ENCODE assay signal across 9 cellular contexts in the genomic region with DNA sequence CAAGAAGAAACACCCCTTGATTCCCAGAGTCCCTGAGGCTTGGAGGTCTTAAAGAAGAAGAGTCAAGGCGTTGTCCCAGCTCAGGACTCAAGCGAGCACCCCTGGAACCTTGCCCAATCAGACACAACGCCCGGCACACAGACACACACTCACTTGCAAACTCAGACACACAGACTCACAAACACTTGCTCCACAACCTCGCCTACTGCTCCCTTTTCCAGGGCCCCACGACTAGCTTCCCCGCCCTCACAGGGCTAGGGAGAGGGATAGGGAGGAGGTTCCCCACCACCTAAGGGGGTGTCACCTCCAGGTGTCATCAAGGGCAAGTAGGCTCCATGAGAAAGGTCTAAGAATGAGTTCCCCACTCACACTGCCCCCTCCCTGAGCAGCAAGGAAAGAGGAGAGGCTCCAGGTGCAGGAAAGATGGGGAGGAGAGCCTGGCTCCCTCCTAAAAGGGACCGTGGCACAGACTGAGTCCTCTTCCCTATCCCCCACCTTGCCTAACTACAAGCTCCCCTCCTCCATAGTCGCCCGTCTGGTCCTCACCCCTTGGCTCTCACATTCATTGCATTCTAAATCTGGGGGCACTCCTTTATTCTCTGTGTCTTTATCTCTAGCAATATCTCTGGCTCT. TPM values are rescaled to one million over a fixed set of nuclear protein-coding genes. Genes with fewer than 3 reads are reported as not detected.
A peak's percentile ranks its signal among the peaks of the same experiment; 100 is the strongest.
DNase-seq lines count a peak whose midpoint lies in the region; ATAC-seq and TF ChIP-seq lines count a peak whose summit lies in the region.
"Had no signal": no experiment of that assay in that cellular context is flagged by ENCODE, and none has a peak within 500 bp of the region (broad histone marks: within the 10 kb centered on the region; RNA-seq: fewer than 3 reads in every experiment).

No MANE protein-coding gene starts in this region.

- H3K36me3 ChIP-seq in OCI-LY3 (replicated peaks; ENCODE audit: low read depth, low read length) (no peaks in the 10 kb centered on the region), gastrocnemius medialis (no peaks in the 10 kb centered on the region)
- H3K36me3 ChIP-seq: BLaER1 had no signal

- H3K4me3 ChIP-seq in OCI-LY3 (ENCODE audit: low read length) (peak overlapping the region; percentile 96), fibroblast of villous mesenchyme (ENCODE audit: low read depth, low read length) (peak overlapping the region; percentile 48), gastrocnemius medialis (peak overlapping the region in 2 of 4 donors; percentile 27 to 30)
- H3K4me3 ChIP-seq: BLaER1 had no signal

- H3K9me3 ChIP-seq in OCI-LY3 (ENCODE audit: insufficient read depth, low read length): no peaks in the 10 kb centered on the region
- no peaks in the 10 kb centered on the region for H3K9me3 ChIP-seq in gastrocnemius medialis

- no peaks in the 10 kb centered on the region for H4K20me1 ChIP-seq in OCI-LY3 (ENCODE audit: insufficient read depth, low read length)

- peak overlapping the region; percentile 76 for H2AFZ ChIP-seq in OCI-LY3 (ENCODE audit: low read depth, low read length)

- H3K4me1 Mint-ChIP-seq in stimulated activated effector memory CD8-positive, alpha-beta T cell treated with anti-CD3 and anti-CD28 coated beads, Interleukin-12 subunit alpha, Interleukin-12 subunit beta, amount 100 ng/mL, for 72 hours: peaks cover 55% of the 10 kb centered on the region

- H3K27me3 ChIP-seq in OCI-LY3 (ENCODE audit: low read depth, low read length): no peaks in the 10 kb centered on the region
- peaks cover 55 to 65% (median 61%) of the 10 kb centered on the region in 3 donors for H3K27me3 ChIP-seq in gastrocnemius medialis

- ATAC-seq in stimulated activated effector memory CD8-positive, alpha-beta T cell treated with anti-CD3 and anti-CD28 coated beads, Interleukin-12 subunit alpha, Interleukin-12 subunit beta, amount 100 ng/mL, for 72 hours: no peak
- ATAC-seq in gastrocnemius medialis (no peak), HG03025 (IDR thresholded peaks at IDR 0.05; ENCODE audit: low FRiP score, unreplicated experiment) (no peak)

- TF ChIP-seq POLR2A in gastrocnemius medialis (IDR thresholded peaks at IDR 0.05): no peak

- H3K27ac ChIP-seq in OCI-LY3 (ENCODE audit: low read length): no peak overlapping the region
- no peak overlapping the region for H3K27ac ChIP-seq in gastrocnemius medialis
- H3K27ac ChIP-seq: BLaER1 had no signal

- H3K4me1 ChIP-seq in OCI-LY3 (ENCODE audit: low read length) (peaks cover 49% of the 10 kb centered on the region), gastrocnemius medialis (peaks cover 7 to 9% of the 10 kb centered on the region in 2 donors)

- H3K4me2 ChIP-seq in OCI-LY3 (ENCODE audit: low read length): peak overlapping the region; percentile 98

- H3K9me3 Mint-ChIP-seq in stimulated activated effector memory CD8-positive, alpha-beta T cell treated with anti-CD3 and anti-CD28 coated beads, Interleukin-12 subunit alpha, Interleukin-12 subunit beta, amount 100 ng/mL, for 72 hours: no peaks in the 10 kb centered on the region

- H3K36me3 Mint-ChIP-seq in stimulated activated effector memory CD8-positive, alpha-beta T cell treated with anti-CD3 and anti-CD28 coated beads, Interleukin-12 subunit alpha, Interleukin-12 subunit beta, amount 100 ng/mL, for 72 hours: no peaks in the 10 kb centered on the region

- peak overlapping the region; percentile 76 for H3K9ac ChIP-seq in OCI-LY3 (ENCODE audit: low read length)
- H3K9ac ChIP-seq: BLaER1 had no signal

- H3K79me2 ChIP-seq in OCI-LY3 (ENCODE audit: low read length): peaks cover 3% of the 10 kb centered on the region; the same call in 1 of the 2 replicates

- H3K27ac Mint-ChIP-seq in stimulated activated effector memory CD8-positive, alpha-beta T cell treated with anti-CD3 and anti-CD28 coated beads, Interleukin-12 subunit alpha, Interleukin-12 subunit beta, amount 100 ng/mL, for 72 hours: no peak overlapping the region

- DNase-seq in activated CD8-positive, alpha-beta memory T cell treated with anti-CD3 and anti-CD28 coated beads for 24 hours: peak; percentile 61
- no peak for DNase-seq in activated CD8-positive, alpha-beta memory T cell treated with anti-CD3 and anti-CD28 coated beads, Interleukin-2, amount 50 U/mL, for 4 hours
- DNase-seq in fibroblast of villous mesenchyme (ENCODE audit: low read depth) (no peak), cortex of kidney (lab: John Stamatoyannopoulos, UW) (no peak), gastrocnemius medialis (no peak)
- no peak for DNase-seq in stimulated activated effector memory CD8-positive, alpha-beta T cell treated with anti-CD3 and anti-CD28 coated beads, Interleukin-12 subunit alpha, Interleukin-12 subunit beta, amount 100 ng/mL, for 72 hours (ENCODE audit: low spot score in 2 of 2)

- in situ Hi-C loops in gastrocnemius medialis (cut with MboI; ENCODE audit: low sequenced_read_pairs in 4 of 4): no loop called here

- peak overlapping the region; percentile 78 for H3K4me3 Mint-ChIP-seq in stimulated activated effector memory CD8-positive, alpha-beta T cell treated with anti-CD3 and anti-CD28 coated beads, Interleukin-12 subunit alpha, Interleukin-12 subunit beta, amount 100 ng/mL, for 72 hours

- intact Hi-C loops in gastrocnemius medialis (cut with DNase I; ENCODE audit: low total_unique reads): no loop called here

- TF ChIP-seq CTCF in OCI-LY3 (IDR thresholded peaks at IDR 0.05; ENCODE audit: low read depth, low read length): no peak
- no peak for TF ChIP-seq CTCF in fibroblast of villous mesenchyme (IDR thresholded peaks at IDR 0.05; ENCODE audit: insufficient read depth, low read depth, low read length)
- no peak for TF ChIP-seq CTCF in gastrocnemius medialis (IDR thresholded peaks at IDR 0.05 in 4 of 5, conservative IDR thresholded peaks at IDR 0.05 in 1 of 5)

RNA-seq across cellular contexts. Expression of a gene that starts 0.7 kb away (rescaled TPM):
- total RNA-seq in fibroblast of villous mesenchyme (not detected in 2 replicates), gastrocnemius medialis (not detected)

RNA-seq across cellular contexts. Expression of a gene that starts 7.3 kb away (rescaled TPM):
- total RNA-seq in fibroblast of villous mesenchyme (not detected in 2 replicates), gastrocnemius medialis (not detected)

RNA-seq across cellular contexts. Expression of a gene that starts 13.5 kb away (rescaled TPM):
- 49.3 and 68.2 TPM in 2 replicates for total RNA-seq in fibroblast of villous mesenchyme
- total RNA-seq in gastrocnemius medialis: 10 to 100 TPM in 3 of 4 donors, 1 to 10 TPM in 1; 4.9 to 17.2 (median 13.5) TPM

RNA-seq across cellular contexts. Expression of a gene that starts 28.4 kb away (rescaled TPM):
- total RNA-seq in fibroblast of villous mesenchyme (under 0.01 and 0.32 TPM in 2 replicates), gastrocnemius medialis (100 to 1,000 TPM in 3 of 4 donors, 10 to 100 TPM in 1; 26.8 to 415 (median 232) TPM)

RNA-seq across cellular contexts. Expression of a gene that starts 45.5 kb away (rescaled TPM):
- 21.9 and 25.5 TPM in 2 replicates for total RNA-seq in fibroblast of villous mesenchyme
- 1 to 10 TPM in 3 of 4 donors, not detected in 1; 2.1 to 3.9 (median 3.0) TPM for total RNA-seq in gastrocnemius medialis
